8 cellular contexts compared by ENCODE assay signal in the genomic region with DNA sequence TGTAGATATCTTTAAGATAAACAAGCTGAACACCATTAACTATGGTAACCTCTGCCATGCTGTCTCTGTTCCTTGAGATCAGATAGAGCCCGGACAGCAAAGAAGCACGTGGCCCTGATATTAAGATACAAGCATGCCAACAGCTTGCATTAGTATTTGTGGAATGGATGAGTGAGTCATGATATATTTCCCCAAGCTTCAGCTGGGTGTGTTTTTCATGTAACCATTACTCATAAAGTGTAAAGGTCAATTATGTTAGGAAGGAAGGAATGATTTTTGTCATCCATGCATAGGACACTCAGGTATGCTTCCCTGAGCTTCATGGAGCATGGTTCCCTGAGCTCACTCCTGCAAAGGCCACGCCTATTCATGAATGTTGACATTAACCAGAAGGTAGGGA.
A peak's percentile ranks its signal among the peaks of the same experiment; 100 is the strongest.
DNase-seq lines count a peak whose midpoint lies in the region; TF ChIP-seq lines count a peak whose summit lies in the region.

No MANE protein-coding gene starts in this region.

- DNase-seq in Daoy (ENCODE audit: low read depth) (peak; percentile 78), OCI-LY7 (ENCODE audit: low spot score) (no peak), dermis blood vessel endothelial cell (peak; percentile 90), renal cortical epithelial cell (ENCODE audit: low read depth) (peak; percentile 97), NCI-H1048 (lab: John Stamatoyannopoulos, UW) (no peak), anterior cingulate cortex (lab: John Stamatoyannopoulos, UW) (no peak), GM19238 (ENCODE audit: insufficient read length, low spot score) (no peak)
- no peak for DNase-seq in effector CD8-positive, alpha-beta T cell (lab: John Stamatoyannopoulos, UW)

- CTCF ChIA-PET in OCI-LY7 (lab: Charles Lee; ENCODE audit: unreplicated experiment) = interaction anchor here (1.0 to 1.5 kb wide), 3 partner anchors 10 to 61 kb away, joined by 3 read pairs; no protein-coding TSS in a partner anchor

- peak overlapping the region; percentile 78; the same call in 1 of the 2 replicates for H2AFZ ChIP-seq in OCI-LY7 (ENCODE audit: low read length)

- peaks cover 72% of the 10 kb centered on the region for H3K4me1 ChIP-seq in OCI-LY7 (ENCODE audit: insufficient read depth, low read length, poor library complexity, severe bottlenecking)

- intact Hi-C loops in OCI-LY7 (cut with micrococcal nuclease; ENCODE audit: unreplicated experiment) = no loop called here

- H3K4me3 ChIP-seq in OCI-LY7 (ENCODE audit: low read depth, low read length, poor library complexity, severe bottlenecking) = no peak overlapping the region

- H3K4me2 ChIP-seq in OCI-LY7 (ENCODE audit: low read length) = peak overlapping the region; percentile 52

- no peaks in the 10 kb centered on the region; the same call in 1 of the 2 replicates for H3K36me3 ChIP-seq in OCI-LY7 (ENCODE audit: insufficient read depth, low read length)

- BruUV-seq in OCI-LY7 (replicated peaks; lab: Mats Ljungman, UMichigan) = no TSS peak

- H4K20me1 ChIP-seq in OCI-LY7 (ENCODE audit: insufficient read depth, low read length) = no peaks in the 10 kb centered on the region

- POLR2A ChIA-PET in OCI-LY7 (lab: Charles Lee) = interaction anchor here (0.8 to 6.5 kb wide), 13 partner anchors 10 to 131 kb away, joined by 3 to 55 read pairs (median 3); no protein-coding TSS in a partner anchor

- no peaks in the 10 kb centered on the region for H3K79me2 ChIP-seq in OCI-LY7 (ENCODE audit: insufficient read depth, low read depth, low read length)

- peak overlapping the region; percentile 94 for H3K27ac ChIP-seq in OCI-LY7 (ENCODE audit: low read depth, low read length, poor library complexity, severe bottlenecking)

- no peaks in the 10 kb centered on the region for H3K9me2 ChIP-seq in OCI-LY7 (ENCODE audit: insufficient read depth, low read length)

- peaks cover 12% of the 10 kb centered on the region; the same call in 1 of the 2 replicates for H3K9me3 ChIP-seq in OCI-LY7 (ENCODE audit: low read length)

- TF ChIP-seq CTCF in OCI-LY7 (conservative IDR thresholded peaks at IDR 0.05; ENCODE audit: low read length) = no peak

Comparison
In these comparisons a context has a peak if more than half of its experiments do, and no peak if none do; other contexts are left out.
1. DNase-seq: peak in Daoy (single experiment), dermis blood vessel endothelial cell (single experiment) and renal cortical epithelial cell (single experiment); none in OCI-LY7 (single experiment), NCI-H1048 (single experiment), anterior cingulate cortex (0 of 58), GM19238 (single experiment) and effector CD8-positive, alpha-beta T cell (single experiment).